19 cellular contexts compared by ENCODE assay signal in genomic region chr17:29693751-29694150, GRCh38.
A peak's percentile ranks its signal among the peaks of the same experiment; 100 is the strongest.
DNase-seq lines count a peak whose midpoint lies in the region; ATAC-seq and TF ChIP-seq lines count a peak whose summit lies in the region.
"Had no signal": no experiment of that assay in that cellular context is flagged by ENCODE, and none has a peak within 500 bp of the region (broad histone marks: within the 10 kb centered on the region; RNA-seq: fewer than 3 reads in every experiment).

No MANE protein-coding gene starts in this region.

- H3K27ac Mint-ChIP-seq in activated CD4-positive, alpha-beta T cell treated with anti-CD3 and anti-CD28 coated beads, Interleukin-2, amount 10 ng/mL, durations not matched to agents 24 days and 14 days: peak overlapping the region; percentile 70
- H3K27ac Mint-ChIP-seq in CD8-positive, alpha-beta T cell: peak overlapping the region; percentile 2
- H3K27ac Mint-ChIP-seq in activated T-helper 2 cell treated with anti-CD3 and anti-CD28 coated beads, Interferon-gamma antibody, Interleukin-2, Interleukin-4, amounts not matched to agents 10 μg/mL and 5 μg/mL and 100 μg/mL, durations not matched to agents 14 hours and 24 hours and 36 hours: peak overlapping the region; percentile 65
- H3K27ac Mint-ChIP-seq in natural killer cell: peak overlapping the region; percentile 9 to 34

- intact Hi-C loops in activated CD4-positive, alpha-beta T cell treated with anti-CD3 and anti-CD28 coated beads, Interleukin-2, amount 10 ng/mL, durations not matched to agents 24 days and 14 days (cut with micrococcal nuclease): no loop called here
- intact Hi-C loops in CD8-positive, alpha-beta T cell (cut with DNase I, micrococcal nuclease): no loop called here
- intact Hi-C loops in activated T-helper 2 cell treated with anti-CD3 and anti-CD28 coated beads, Interferon-gamma antibody, Interleukin-2, Interleukin-4, amounts not matched to agents 10 μg/mL and 5 μg/mL and 100 μg/mL, durations not matched to agents 14 hours and 24 hours and 36 hours (cut with micrococcal nuclease): no loop called here
- intact Hi-C loops in natural killer cell (cut with micrococcal nuclease): no loop called here

- no peak overlapping the region for H3K4me3 Mint-ChIP-seq in activated CD4-positive, alpha-beta T cell treated with anti-CD3 and anti-CD28 coated beads, Interleukin-2, amount 10 ng/mL, durations not matched to agents 24 days and 14 days
- H3K4me3 Mint-ChIP-seq in CD8-positive, alpha-beta T cell: no peak overlapping the region
- no peak overlapping the region for H3K4me3 Mint-ChIP-seq in activated T-helper 2 cell treated with anti-CD3 and anti-CD28 coated beads, Interferon-gamma antibody, Interleukin-2, Interleukin-4, amounts not matched to agents 10 μg/mL and 5 μg/mL and 100 μg/mL, durations not matched to agents 14 hours and 24 hours and 36 hours (ENCODE audit: low read depth)
- H3K4me3 Mint-ChIP-seq in natural killer cell: no peak overlapping the region

- no peak for ATAC-seq in CD8-positive, alpha-beta T cell
- ATAC-seq in natural killer cell (no peak), GM19328 (IDR thresholded peaks at IDR 0.05; ENCODE audit: unreplicated experiment) (no peak)
- ATAC-seq: pancreas, right lobe of liver had no signal

- CTCF ChIA-PET in CD8-positive, alpha-beta T cell (lab: Charles Lee): interaction anchor here (0.6 to 5.0 kb wide), 2 partner anchors 11 to 86 kb away, joined by 3 to 15 read pairs; no protein-coding TSS in a partner anchor

- peaks cover 11% of the 10 kb centered on the region for H3K36me3 ChIP-seq in CD8-positive, alpha-beta T cell (ENCODE audit: insufficient read depth, low read length)
- H3K36me3 ChIP-seq: pancreas, right lobe of liver had no signal

- no peaks in the 10 kb centered on the region for H3K9me3 Mint-ChIP-seq in activated CD4-positive, alpha-beta T cell treated with anti-CD3 and anti-CD28 coated beads, Interleukin-2, amount 10 ng/mL, durations not matched to agents 24 days and 14 days
- H3K9me3 Mint-ChIP-seq in CD8-positive, alpha-beta T cell: no peaks in the 10 kb centered on the region
- H3K9me3 Mint-ChIP-seq in activated T-helper 2 cell treated with anti-CD3 and anti-CD28 coated beads, Interferon-gamma antibody, Interleukin-2, Interleukin-4, amounts not matched to agents 10 μg/mL and 5 μg/mL and 100 μg/mL, durations not matched to agents 14 hours and 24 hours and 36 hours: no peaks in the 10 kb centered on the region
- H3K9me3 Mint-ChIP-seq in natural killer cell: no peaks in the 10 kb centered on the region

- H3K9me3 ChIP-seq in CD8-positive, alpha-beta T cell (ENCODE audit: low read length): no peaks in the 10 kb centered on the region
- H3K9me3 ChIP-seq: pancreas, right lobe of liver, testis had no signal

- no peak overlapping the region for H3K4me3 ChIP-seq in CD8-positive, alpha-beta T cell (ENCODE audit: low read depth, low read length)
- H3K4me3 ChIP-seq: pancreas, right lobe of liver, testis had no signal

- peaks cover 33% of the 10 kb centered on the region for H3K36me3 Mint-ChIP-seq in activated CD4-positive, alpha-beta T cell treated with anti-CD3 and anti-CD28 coated beads, Interleukin-2, amount 10 ng/mL, durations not matched to agents 24 days and 14 days (ENCODE audit: low read depth)
- H3K36me3 Mint-ChIP-seq in CD8-positive, alpha-beta T cell: peaks cover 59% of the 10 kb centered on the region
- H3K36me3 Mint-ChIP-seq in activated T-helper 2 cell treated with anti-CD3 and anti-CD28 coated beads, Interferon-gamma antibody, Interleukin-2, Interleukin-4, amounts not matched to agents 10 μg/mL and 5 μg/mL and 100 μg/mL, durations not matched to agents 14 hours and 24 hours and 36 hours (ENCODE audit: low read depth): peaks cover 48% of the 10 kb centered on the region
- peaks cover 8% of the 10 kb centered on the region for H3K36me3 Mint-ChIP-seq in natural killer cell

- H3K27me3 ChIP-seq in CD8-positive, alpha-beta T cell (ENCODE audit: insufficient read depth, low read length): no peaks in the 10 kb centered on the region
- H3K27me3 ChIP-seq: pancreas, right lobe of liver, testis had no signal

- POLR2A ChIA-PET in CD8-positive, alpha-beta T cell (lab: Charles Lee): interaction anchor here (1.5 kb wide), 1 partner anchor 11 kb away, joined by 5 read pairs; no protein-coding TSS in a partner anchor

- DNase-seq in activated CD4-positive, alpha-beta T cell treated with anti-CD3 and anti-CD28 coated beads, Interleukin-2, amount 10 ng/mL, durations not matched to agents 24 days and 14 days: no peak
- DNase-seq in activated CD4-positive, alpha-beta T cell treated with anti-CD3 and anti-CD28 coated beads, Interleukin-2, amount 50 U/mL, for 48 hours: no peak
- no peak for DNase-seq in CD8-positive, alpha-beta T cell
- DNase-seq in activated T-helper 2 cell treated with anti-CD3 and anti-CD28 coated beads, Interferon-gamma antibody, Interleukin-2, Interleukin-4, amounts not matched to agents 10 μg/mL and 5 μg/mL and 100 μg/mL, durations not matched to agents 14 hours and 24 hours and 36 hours (ENCODE audit: low spot score): no peak
- DNase-seq in natural killer cell (no peak), kidney tubule cell (ENCODE audit: low spot score) (no peak), SIG-M5 treated with dmso at 0.1 percent for 504 hours (lab: John Stamatoyannopoulos, UW; ENCODE audit: unreplicated experiment) (no peak)
- DNase-seq: activated CD4-positive, alpha-beta T cell treated with anti-CD3 and anti-CD28 coated beads, Interleukin-2, amount 50 U/mL, for 1 hour; amniotic stem cell; HCEC 1CT; kidney; NCI-H1092 treated with DMSO at 0.1 percent for 48 hours; NCI-H2029 treated with DMSO at 0.1 percent for 48 hours; NCI-H510A; pancreas; right lobe of liver; stimulated activated CD4-positive, alpha-beta T cell treated with anti-CD3 and anti-CD28 coated beads, Interleukin-15, amount 100 ng/mL, for 24 hours; testis had no signal

- H3K4me1 Mint-ChIP-seq in activated CD4-positive, alpha-beta T cell treated with anti-CD3 and anti-CD28 coated beads, Interleukin-2, amount 10 ng/mL, durations not matched to agents 24 days and 14 days: peaks cover 16% of the 10 kb centered on the region
- H3K4me1 Mint-ChIP-seq in CD8-positive, alpha-beta T cell (ENCODE audit: low read depth): peaks cover 20% of the 10 kb centered on the region
- peaks cover 18% of the 10 kb centered on the region for H3K4me1 Mint-ChIP-seq in activated T-helper 2 cell treated with anti-CD3 and anti-CD28 coated beads, Interferon-gamma antibody, Interleukin-2, Interleukin-4, amounts not matched to agents 10 μg/mL and 5 μg/mL and 100 μg/mL, durations not matched to agents 14 hours and 24 hours and 36 hours (ENCODE audit: low read depth)
- H3K4me1 Mint-ChIP-seq in natural killer cell: peaks cover 27 to 31% of the 10 kb centered on the region in 2 donors

- no peaks in the 10 kb centered on the region for H3K4me1 ChIP-seq in CD8-positive, alpha-beta T cell (ENCODE audit: insufficient read depth, low read length)
- H3K4me1 ChIP-seq: pancreas, right lobe of liver, testis had no signal

- no peak for TF ChIP-seq CTCF in CD8-positive, alpha-beta T cell (IDR thresholded peaks at IDR 0.05)
- no peak for TF ChIP-seq CTCF in natural killer cell (IDR thresholded peaks at IDR 0.05)

- no peaks in the 10 kb centered on the region for H3K27me3 Mint-ChIP-seq in activated CD4-positive, alpha-beta T cell treated with anti-CD3 and anti-CD28 coated beads, Interleukin-2, amount 10 ng/mL, durations not matched to agents 24 days and 14 days
- H3K27me3 Mint-ChIP-seq in CD8-positive, alpha-beta T cell (ENCODE audit: low read depth): no peaks in the 10 kb centered on the region
- no peaks in the 10 kb centered on the region for H3K27me3 Mint-ChIP-seq in activated T-helper 2 cell treated with anti-CD3 and anti-CD28 coated beads, Interferon-gamma antibody, Interleukin-2, Interleukin-4, amounts not matched to agents 10 μg/mL and 5 μg/mL and 100 μg/mL, durations not matched to agents 14 hours and 24 hours and 36 hours (ENCODE audit: low read depth)
- H3K27me3 Mint-ChIP-seq in natural killer cell (ENCODE audit: low read depth in 2 of 2): no peaks in the 10 kb centered on the region

- no peak overlapping the region for H3K27ac ChIP-seq in CD8-positive, alpha-beta T cell (ENCODE audit: low read depth, low read length)
- H3K27ac ChIP-seq: pancreas, right lobe of liver, testis had no signal

Comparison
In these comparisons a context has a peak if more than half of its experiments do, and no peak if none do; other contexts are left out.
1. H3K27ac Mint-ChIP-seq: peak in every context shown above with its lines; median percentile 70 in activated CD4-positive, alpha-beta T cell treated with anti-CD3 and anti-CD28 coated beads, Interleukin-2, amount 10 ng/mL, durations not matched to agents 24 days and 14 days; 65 in activated T-helper 2 cell treated with anti-CD3 and anti-CD28 coated beads, Interferon-gamma antibody, Interleukin-2, Interleukin-4, amounts not matched to agents 10 μg/mL and 5 μg/mL and 100 μg/mL, durations not matched to agents 14 hours and 24 hours and 36 hours; 22 in natural killer cell; 2 in CD8-positive, alpha-beta T cell.